ENCODE assay signal across 8 cellular contexts in the genomic region with DNA sequence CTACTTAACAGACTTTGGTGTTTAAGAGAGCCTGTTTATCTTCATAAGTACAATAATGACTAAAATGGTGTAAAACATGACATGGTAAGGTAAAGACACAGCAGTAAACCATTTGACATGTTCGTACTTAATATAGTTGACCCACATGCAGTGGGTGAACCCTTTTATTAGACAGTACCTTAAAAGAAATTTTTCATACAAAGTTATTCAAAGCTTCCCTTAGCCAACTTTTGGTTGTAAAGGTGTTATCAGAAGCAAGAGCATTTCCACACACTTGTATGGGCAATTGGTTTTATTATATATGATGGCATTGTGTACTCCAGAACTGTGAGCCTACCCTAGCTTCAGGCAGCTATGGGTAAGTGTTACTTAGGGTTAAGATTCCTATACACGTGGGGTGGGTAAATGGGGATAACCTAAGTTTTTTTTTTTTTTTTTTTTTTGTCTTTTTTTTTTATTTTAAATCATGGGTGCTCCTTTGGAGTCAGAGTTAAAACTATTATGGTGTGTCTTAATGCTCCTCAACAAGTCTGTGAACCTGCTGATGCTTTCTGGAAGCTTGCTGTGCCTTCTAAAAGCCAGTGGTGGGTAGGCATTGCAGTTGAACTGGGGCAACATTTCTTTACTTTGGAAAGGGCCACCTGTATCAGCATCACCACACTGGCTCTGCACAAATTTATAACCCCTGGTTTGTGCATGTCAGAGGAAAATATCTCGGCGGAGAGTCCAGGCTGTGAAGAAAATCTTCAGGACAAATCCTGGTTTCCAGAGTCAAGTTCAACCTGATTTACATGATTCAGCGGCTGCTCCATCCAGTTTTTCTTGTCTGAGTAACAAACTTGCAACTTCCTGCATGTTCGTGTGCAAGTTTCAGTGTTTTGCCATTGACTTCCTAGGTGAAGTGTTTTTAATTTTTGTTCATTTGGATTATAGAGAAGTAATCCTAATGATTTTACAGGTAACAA. TPM values are rescaled to one million over a fixed set of nuclear protein-coding genes. Genes with fewer than 3 reads are reported as not detected.
DNase-seq lines count a peak whose midpoint lies in the region; TF ChIP-seq lines count a peak whose summit lies in the region.

No MANE protein-coding gene starts in this region.

- H3K9me2 ChIP-seq in Loucy (replicated peaks; ENCODE audit: low read depth, low read length), result no peaks in the 10 kb centered on the region

- no peaks in the 10 kb centered on the region for H3F3A ChIP-seq in Loucy (ENCODE audit: low read depth)

- peaks cover 36 to 80% (median 53%) of the 10 kb centered on the region in 4 donors for H3K4me1 Mint-ChIP-seq in CD4-positive, alpha-beta memory T cell

- H3K9me3 Mint-ChIP-seq in CD4-positive, alpha-beta memory T cell, result peaks cover 0 to 3% (median 0%) of the 10 kb centered on the region in 8 donors

- H3K27ac Mint-ChIP-seq in CD4-positive, alpha-beta memory T cell, result peak overlapping the region; percentile 79 to 100 (median 99)

- peak in 3 of 5 donors; percentile 15 to 24 (median 16) for DNase-seq in CD4-positive, alpha-beta memory T cell
- DNase-seq in breast epithelium (ENCODE audit: low spot score in 2 of 2) (peak in 1 of 2 donors; percentile 55), iPS-NIHi7 (ENCODE audit: extremely low spot score) (no peak), NCI-H1048 (lab: John Stamatoyannopoulos, UW) (no peak), NCI-H1436 (lab: John Stamatoyannopoulos, UW) (no peak), inferior parietal cortex (ENCODE audit: extremely low spot score) (no peak)

- no peak overlapping the region for H2AFZ ChIP-seq in Loucy (ENCODE audit: low read length)

- H3K79me2 ChIP-seq in Loucy (ENCODE audit: insufficient read depth, low read length), result peaks cover 81% of the 10 kb centered on the region

- intact Hi-C loops in CD4-positive, alpha-beta memory T cell (cut with micrococcal nuclease), result loop anchor here (1.0 to 2.0 kb wide), 2 partner anchors 13 to 90 kb away; no protein-coding TSS in a partner anchor
- intact Hi-C loops in breast epithelium (cut with DNase I; ENCODE audit: low total_unique reads), result no loop called here

- H3K4me1 ChIP-seq in CD4-positive, alpha-beta memory T cell (ENCODE audit: insufficient read depth, low read length), result peaks cover 57% of the 10 kb centered on the region
- H3K4me1 ChIP-seq in Loucy (ENCODE audit: insufficient read depth, low read length, poor library complexity, severe bottlenecking) (peaks cover 46% of the 10 kb centered on the region), breast epithelium (peaks cover 4 to 13% of the 10 kb centered on the region in 2 donors), mesodermal cell (ENCODE audit: control insufficient read depth, insufficient read depth, low read length, poor library complexity, severe bottlenecking) (no peaks in the 10 kb centered on the region)

- CTCF ChIA-PET in CD4-positive, alpha-beta memory T cell (lab: Charles Lee; ENCODE audit: partially characterized antibody), result interaction anchor here (0.7 to 2.9 kb wide), 4 partner anchors 14 to 293 kb away, joined by 3 to 11 read pairs (median 4); no protein-coding TSS in a partner anchor

- H3K4me2 ChIP-seq in Loucy (ENCODE audit: low read depth, low read length, poor library complexity, severe bottlenecking), result peak overlapping the region; percentile 94

- no peak for TF ChIP-seq CTCF in Loucy (conservative IDR thresholded peaks at IDR 0.05; ENCODE audit: low read length)
- TF ChIP-seq CTCF in breast epithelium (IDR thresholded peaks at IDR 0.05), result no peak

- TF ChIP-seq POLR2A in breast epithelium (IDR thresholded peaks at IDR 0.05), result no peak

- POLR2A ChIA-PET in CD4-positive, alpha-beta memory T cell (lab: Charles Lee; ENCODE audit: partially characterized antibody), result interaction anchor here (0.6 to 7.1 kb wide), 17 partner anchors 8 to 259 kb away, joined by 3 to 188 read pairs (median 12); a partner anchor contains a TSS

- H3K27me3 ChIP-seq in CD4-positive, alpha-beta memory T cell (ENCODE audit: insufficient read depth, low read length), result no peaks in the 10 kb centered on the region
- H3K27me3 ChIP-seq in Loucy (ENCODE audit: insufficient read depth, low read length, poor library complexity, severe bottlenecking) (peaks cover 9% of the 10 kb centered on the region), breast epithelium (no peaks in the 10 kb centered on the region)

- 78 to 90% methylated on average over 3 to 4 of the region's 6 CpGs for WGBS in mesodermal cell (ENCODE audit: insufficient coverage in 2 of 2), 2 experiments

- peaks cover 25 to 65% of the 10 kb centered on the region in 2 donors for H3K36me3 Mint-ChIP-seq in CD4-positive, alpha-beta memory T cell

- H3K27ac ChIP-seq in CD4-positive, alpha-beta memory T cell (ENCODE audit: low read depth, low read length), result peak overlapping the region; percentile 98
- peak overlapping the region; percentile 64 to 100 for H3K27ac ChIP-seq in breast epithelium
- no peak overlapping the region for H3K27ac ChIP-seq in mesodermal cell (ENCODE audit: low read depth, low read length, severe bottlenecking)

- peak overlapping the region; percentile 99 to 100 (median 100) for H3K4me3 Mint-ChIP-seq in CD4-positive, alpha-beta memory T cell

- peaks cover 19% of the 10 kb centered on the region for H3K36me3 ChIP-seq in CD4-positive, alpha-beta memory T cell (ENCODE audit: insufficient read depth, low read length)
- H3K36me3 ChIP-seq in Loucy (ENCODE audit: insufficient read depth, low read length), result peaks cover 31% of the 10 kb centered on the region
- H3K36me3 ChIP-seq in breast epithelium, result no peaks in the 10 kb centered on the region
- peaks cover 54% of the 10 kb centered on the region for H3K36me3 ChIP-seq in mesodermal cell (ENCODE audit: control insufficient read depth, insufficient read depth, low read length)

- peak overlapping the region; percentile 100 for H3K9ac ChIP-seq in Loucy (ENCODE audit: low read depth, low read length, poor library complexity, severe bottlenecking)

- peaks cover 80% of the 10 kb centered on the region for H4K20me1 ChIP-seq in Loucy (ENCODE audit: insufficient read depth, low read length, poor library complexity, severe bottlenecking)

- H3K4me3 ChIP-seq in CD4-positive, alpha-beta memory T cell (ENCODE audit: low read length in 2 of 2), result peak overlapping the region; percentile 42 to 100
- peak overlapping the region; percentile 99 for H3K4me3 ChIP-seq in Loucy (ENCODE audit: low read length, poor library complexity, severe bottlenecking)
- H3K4me3 ChIP-seq in breast epithelium, result peak overlapping the region; percentile 69 to 99 (median 98)
- H3K4me3 ChIP-seq in mesodermal cell (ENCODE audit: extremely low read depth, insufficient read depth, low read length, poor library complexity, severe bottlenecking), result peak overlapping the region; percentile 100

- no peaks in the 10 kb centered on the region for H3K27me3 Mint-ChIP-seq in CD4-positive, alpha-beta memory T cell

- no peaks in the 10 kb centered on the region for H3K9me3 ChIP-seq in CD4-positive, alpha-beta memory T cell (ENCODE audit: control insufficient read depth in 1 of 2, low read length in 2 of 2)
- no peaks in the 10 kb centered on the region for H3K9me3 ChIP-seq in Loucy (ENCODE audit: insufficient read depth, low read depth, low read length)
- H3K9me3 ChIP-seq in breast epithelium, result no peaks in the 10 kb centered on the region
- no peaks in the 10 kb centered on the region for H3K9me3 ChIP-seq in mesodermal cell (ENCODE audit: control insufficient read depth, low read length)

RNA-seq across cellular contexts. Expression of a gene that starts 3.3 kb away (rescaled TPM):
- total RNA-seq in CD4-positive, alpha-beta memory T cell, result 100 to 1,000 TPM; 161 to 165 TPM
- 10 to 100 TPM; 11.6 to 41.9 TPM for polyA plus RNA-seq in CD4-positive, alpha-beta memory T cell
- 100 to 1,000 TPM in 2 of 3 donors, 10 to 100 TPM in 1; 78.7 to 133 (median 130) TPM for total RNA-seq in breast epithelium
- polyA plus RNA-seq in mesodermal cell (2013, experiment 1 of 2), result 36.6 TPM
- 39.0 TPM for polyA plus RNA-seq in mesodermal cell (2013, experiment 2 of 2)

RNA-seq across cellular contexts. Expression of a gene that starts 33.3 kb away (rescaled TPM):
- total RNA-seq in CD4-positive, alpha-beta memory T cell, result 10 to 100 TPM in 1 of 2 experiments, 1 to 10 TPM in 1; 8.9 to 12.4 TPM
- 1 to 10 TPM; 3.9 to 4.4 TPM for polyA plus RNA-seq in CD4-positive, alpha-beta memory T cell
- total RNA-seq in breast epithelium, result 10 to 100 TPM; 17.0 to 22.7 (median 17.4) TPM
- polyA plus RNA-seq in mesodermal cell (2013, experiment 1 of 2), result 5.9 TPM
- polyA plus RNA-seq in mesodermal cell (2013, experiment 2 of 2), result 7.0 TPM

Comparison
In these comparisons a context has a peak if more than half of its experiments do, and no peak if none do; other contexts are left out.
1. DNase-seq: peak in CD4-positive, alpha-beta memory T cell (3 of 5); none in iPS-NIHi7 (single experiment), NCI-H1048 (single experiment), NCI-H1436 (single experiment) and inferior parietal cortex (single experiment).
2. Peak in every context shown above with its lines, with median percentiles within 50 percentile points of each other: H3K4me3 ChIP-seq.